In genomic region chr4:129062580-129062979, GRCh38 we compare ENCODE assay signal across 7 cellular contexts.
"Had no signal": no experiment of that assay in that cellular context is flagged by ENCODE, and none has a peak within 500 bp of the region (broad histone marks: within the 10 kb centered on the region; RNA-seq: fewer than 3 reads in every experiment).

No MANE protein-coding gene starts in this region.

- DNase-seq: GDM1, GF-D8 had no signal

- FAIRE-seq: G401.6, GM12891, GM12892, GM18507, GM19239 had no signal
